4 cellular contexts compared by ENCODE assay signal in genomic region chr10:79892896-79893295, GRCh38. TPM values are rescaled to one million over a fixed set of nuclear protein-coding genes. Genes with fewer than 3 reads are reported as not detected.
"Had no signal": no experiment of that assay in that cellular context is flagged by ENCODE, and none has a peak within 500 bp of the region (broad histone marks: within the 10 kb centered on the region; RNA-seq: fewer than 3 reads in every experiment).

No MANE protein-coding gene starts in this region.

RNA-seq across cellular contexts. Expression of gene SFTPD, which starts 56.0 kb away (rescaled TPM):
- total RNA-seq: GM23248, GM23338, H4, HFFc6 had no signal
- polyA plus RNA-seq: GM23338 had no signal
